ENCODE assay signal across 29 cellular contexts in the genomic region with DNA sequence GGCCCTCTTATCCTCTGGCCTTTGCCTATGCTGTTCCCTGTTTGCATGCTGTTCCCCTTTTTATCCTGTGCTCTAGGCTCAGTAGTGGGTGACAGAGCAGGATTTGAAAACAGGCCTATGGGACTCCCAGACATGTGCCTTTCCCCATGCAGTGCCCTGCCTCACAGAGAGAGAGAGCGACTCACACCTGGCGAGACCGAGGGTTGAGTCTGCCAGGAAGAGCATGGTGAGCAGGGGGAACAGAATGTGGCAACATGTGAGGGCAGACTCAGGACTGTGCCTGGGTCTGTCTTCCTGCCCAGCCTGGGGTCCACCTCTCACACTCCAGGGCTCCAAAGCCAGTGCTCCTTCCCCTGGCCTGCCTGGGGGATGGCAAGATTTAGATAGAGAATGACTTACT.
DNase-seq lines count a peak whose midpoint lies in the region; ATAC-seq, FAIRE-seq and TF ChIP-seq lines count a peak whose summit lies in the region.
"Had no signal": no experiment of that assay in that cellular context is flagged by ENCODE, and none has a peak within 500 bp of the region (broad histone marks: within the 10 kb centered on the region; RNA-seq: fewer than 3 reads in every experiment).

No MANE protein-coding gene starts in this region.

- intact Hi-C loops in PC-9 (cut with micrococcal nuclease; ENCODE audit: unreplicated experiment) = no loop called here

- peaks cover 67% of the 10 kb centered on the region for H3K4me1 ChIP-seq in BLaER1
- H3K4me1 ChIP-seq in PC-9 (replicated peaks; ENCODE audit: insufficient read depth) = 0 out of 2 replicates have a peak, but pooled peaks cover 9% of the 10 kb centered on the region
- peaks cover 0 to 10% (median 0%) of the 10 kb centered on the region in 3 donors for H3K4me1 ChIP-seq in gastroesophageal sphincter
- H3K4me1 ChIP-seq: transverse colon had no signal

- H3K27me3 ChIP-seq in BLaER1 (no peaks in the 10 kb centered on the region), PC-9 (ENCODE audit: insufficient read depth, low read depth) (no peaks in the 10 kb centered on the region), bronchial epithelial cell (ENCODE audit: control insufficient read depth, insufficient read depth, low read length) (peaks cover 3% of the 10 kb centered on the region), gastroesophageal sphincter (no peaks in the 10 kb centered on the region)
- H3K27me3 ChIP-seq: brain microvascular endothelial cell, sigmoid colon, transverse colon had no signal

- TF ChIP-seq EP300 in gastroesophageal sphincter (IDR thresholded peaks at IDR 0.05) = no peak

- H3K9me2 ChIP-seq in PC-9 (ENCODE audit: insufficient read depth) = no peaks in the 10 kb centered on the region

- no TSS peak for BruUV-seq in PC-9 (replicated peaks; lab: Mats Ljungman, UMichigan)

- no peak overlapping the region for H3K4me3 Mint-ChIP-seq in T-cell
- H3K4me3 Mint-ChIP-seq: activated CD4-positive, alpha-beta T cell treated with anti-CD3 and anti-CD28 coated beads, Interleukin-2, amount 10 ng/mL, durations not matched to agents 24 days and 14 days; activated naive CD4-positive, alpha-beta T cell treated with anti-CD3 and anti-CD28 coated beads, Interleukin-2, amount 50 U/mL, for 24 hours; CD4-positive, alpha-beta T cell; mesothelial cell of epicardium had no signal

- H3K4me2 ChIP-seq in BLaER1 (peak overlapping the region; percentile 73), PC-9 (no peak overlapping the region)

- no peak overlapping the region for H3K9ac ChIP-seq in BLaER1
- H3K9ac ChIP-seq: GM23248 had no signal

- H3K27ac ChIP-seq in BLaER1 (no peak overlapping the region), PC-9 (peak overlapping the region; percentile 31), gastroesophageal sphincter (no peak overlapping the region)
- H3K27ac ChIP-seq: 22Rv1, brain microvascular endothelial cell, GM23248, sigmoid colon, transverse colon had no signal

- TF ChIP-seq CTCF in PC-9 (conservative IDR thresholded peaks at IDR 0.05) (no peak), bronchial epithelial cell (IDR thresholded peaks at IDR 0.05; ENCODE audit: insufficient read depth, low read length, severe bottlenecking) (no peak), gastroesophageal sphincter (IDR thresholded peaks at IDR 0.05) (no peak)

- H3K9me3 ChIP-seq in BLaER1 (no peaks in the 10 kb centered on the region), PC-9 (ENCODE audit: insufficient read depth, low read depth) (no peaks in the 10 kb centered on the region), gastroesophageal sphincter (no peaks in the 10 kb centered on the region)
- H3K9me3 ChIP-seq: sigmoid colon, transverse colon had no signal

- H3K36me3 ChIP-seq in BLaER1 = no peaks in the 10 kb centered on the region
- H3K36me3 ChIP-seq in PC-9 (ENCODE audit: low read depth) = no peaks in the 10 kb centered on the region
- no peaks in the 10 kb centered on the region for H3K36me3 ChIP-seq in bronchial epithelial cell (ENCODE audit: control insufficient read depth, insufficient read depth, low read length)
- no peaks in the 10 kb centered on the region for H3K36me3 ChIP-seq in gastroesophageal sphincter
- H3K36me3 ChIP-seq: brain microvascular endothelial cell, sigmoid colon, transverse colon had no signal

- no peak for TF ChIP-seq POLR2A in gastroesophageal sphincter (IDR thresholded peaks at IDR 0.05)

- 60% methylated on average over 1 of the region's 3 CpGs; no CpG with 5 or more reads in 1 of the 2 donors for WGBS in gastroesophageal sphincter (ENCODE audit: low coverage in 1 of 2), 2 donors

- H4K20me1 ChIP-seq in BLaER1 (no peaks in the 10 kb centered on the region), PC-9 (ENCODE audit: insufficient read depth) (no peaks in the 10 kb centered on the region)

- no peak for ATAC-seq in T-cell (replicated peaks in 1 of 4)
- ATAC-seq in gastroesophageal sphincter = no peak

- DNase-seq in PC-9 (no peak), bronchial epithelial cell (ENCODE audit: low read depth) (peak; percentile 50), kidney tubule cell (ENCODE audit: low spot score) (peak; percentile 25), NCI-H510A (lab: John Stamatoyannopoulos, UW) (no peak), T-cell (no peak), CD1c-positive myeloid dendritic cell (ENCODE audit: extremely low spot score) (no peak)
- DNase-seq: activated CD4-positive, alpha-beta T cell treated with anti-CD3 and anti-CD28 coated beads, Interleukin-2, amount 10 ng/mL, durations not matched to agents 24 days and 14 days; amniotic stem cell; brain microvascular endothelial cell; CD4-positive, alpha-beta T cell; DND-41; GM23248; head of caudate nucleus; islet precursor cell; NCI-H1092; NCI-H187 treated with DMSO at 0.1 percent for 48 hours; nucleus accumbens; SHP77; stimulated activated CD4-positive, alpha-beta T cell treated with anti-CD3 and anti-CD28 coated beads, Interleukin-12 subunit alpha, Interleukin-12 subunit beta, amount 100 ng/mL, for 4 hours; stimulated activated CD4-positive, alpha-beta T cell treated with anti-CD3 and anti-CD28 coated beads, Interleukin-4, amount 100 ng/mL, for 1 hour; transverse colon had no signal

- no peaks in the 10 kb centered on the region for H3K9me3 Mint-ChIP-seq in T-cell
- H3K9me3 Mint-ChIP-seq: activated CD4-positive, alpha-beta T cell treated with anti-CD3 and anti-CD28 coated beads, Interleukin-2, amount 10 ng/mL, durations not matched to agents 24 days and 14 days; activated naive CD4-positive, alpha-beta T cell treated with anti-CD3 and anti-CD28 coated beads, Interleukin-2, amount 50 U/mL, for 24 hours; CD4-positive, alpha-beta T cell; mesothelial cell of epicardium had no signal

- no peak overlapping the region for H3K4me3 ChIP-seq in BLaER1
- H3K4me3 ChIP-seq in PC-9 = no peak overlapping the region
- no peak overlapping the region for H3K4me3 ChIP-seq in bronchial epithelial cell (ENCODE audit: low read depth, low read length)
- no peak overlapping the region for H3K4me3 ChIP-seq in gastroesophageal sphincter
- H3K4me3 ChIP-seq: GM23248, sigmoid colon, transverse colon had no signal

- CTCF ChIA-PET in PC-9 (lab: Charles Lee) = no interaction called here
- CTCF ChIA-PET in T-cell (lab: Charles Lee) = no interaction called here

- POLR2A ChIA-PET in PC-9 (lab: Charles Lee; ENCODE audit: unreplicated experiment) (no interaction called here), T-cell (lab: Charles Lee) (no interaction called here)

- FAIRE-seq in bronchial epithelial cell (lab: Jason Lieb, UNC) = peak; percentile 88
- FAIRE-seq: D721Med, endothelial cell of umbilical vein had no signal

- no peaks in the 10 kb centered on the region for H3K4me1 Mint-ChIP-seq in T-cell
- H3K4me1 Mint-ChIP-seq: activated CD4-positive, alpha-beta T cell treated with anti-CD3 and anti-CD28 coated beads, Interleukin-2, amount 10 ng/mL, durations not matched to agents 24 days and 14 days; activated naive CD4-positive, alpha-beta T cell treated with anti-CD3 and anti-CD28 coated beads, Interleukin-2, amount 50 U/mL, for 24 hours had no signal

- H3K79me2 ChIP-seq in PC-9 (ENCODE audit: low read depth) = no peaks in the 10 kb centered on the region

- no peaks in the 10 kb centered on the region for H3K36me3 Mint-ChIP-seq in T-cell
- H3K36me3 Mint-ChIP-seq: activated naive CD4-positive, alpha-beta T cell treated with anti-CD3 and anti-CD28 coated beads, Interleukin-2, amount 50 U/mL, for 24 hours; mesothelial cell of epicardium had no signal

- peaks cover 9 to 20% of the 10 kb centered on the region in 2 donors for H3K27me3 Mint-ChIP-seq in T-cell

- H3F3A ChIP-seq in PC-9 (ENCODE audit: insufficient read depth, low read depth) = no peaks in the 10 kb centered on the region; the same call in 1 of the 2 replicates

- H2AFZ ChIP-seq in PC-9 = no peak overlapping the region
- H2AFZ ChIP-seq: GM23248 had no signal

- H3K27ac Mint-ChIP-seq in T-cell = no peak overlapping the region
- H3K27ac Mint-ChIP-seq: activated CD4-positive, alpha-beta T cell treated with anti-CD3 and anti-CD28 coated beads, Interleukin-2, amount 10 ng/mL, durations not matched to agents 24 days and 14 days; CD4-positive, alpha-beta T cell; mesothelial cell of epicardium had no signal

Comparison
In these comparisons a context has a peak if more than half of its experiments do, and no peak if none do; other contexts are left out.
1. DNase-seq: peak in bronchial epithelial cell (single experiment) and kidney tubule cell (single experiment); none in PC-9 (0 of 2), NCI-H510A (single experiment), T-cell (0 of 34) and CD1c-positive myeloid dendritic cell (single experiment).